20 cellular contexts compared by ENCODE assay signal in the genomic region with DNA sequence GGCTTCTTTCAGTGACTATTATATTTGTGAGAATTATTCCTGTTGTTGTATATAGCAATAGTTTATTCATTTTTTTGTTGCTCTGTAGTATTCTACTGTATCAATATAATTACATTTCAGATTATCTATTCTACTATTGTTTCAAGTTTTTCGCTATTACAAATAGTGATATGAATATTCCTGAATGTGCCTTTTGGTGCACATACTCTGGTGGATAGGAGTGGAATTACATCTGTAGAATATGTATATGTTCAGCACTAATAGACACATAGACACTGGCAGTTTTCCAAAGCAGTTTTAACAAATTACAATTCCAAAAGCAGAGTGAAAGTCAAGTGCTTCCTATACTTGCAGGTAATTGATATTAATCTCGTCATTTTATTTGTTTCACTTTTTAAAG.
A peak's percentile ranks its signal among the peaks of the same experiment; 100 is the strongest.
DNase-seq lines count a peak whose midpoint lies in the region; ATAC-seq and TF ChIP-seq lines count a peak whose summit lies in the region.
"Had no signal": no experiment of that assay in that cellular context is flagged by ENCODE, and none has a peak within 500 bp of the region (broad histone marks: within the 10 kb centered on the region; RNA-seq: fewer than 3 reads in every experiment).

No MANE protein-coding gene starts in this region.

- H3K4ac ChIP-seq in mesenchymal stem cell (ENCODE audit: low read depth in 1 of 2, low read length in 2 of 2), result no peak overlapping the region

- intact Hi-C loops in gastrocnemius medialis (cut with DNase I; ENCODE audit: low total_unique reads), result no loop called here

- WGBS in mesenchymal stem cell, result no CpG with 5 or more reads among the region's 2 CpGs

- in situ Hi-C loops in gastrocnemius medialis (cut with MboI; ENCODE audit: low sequenced_read_pairs in 4 of 4), result no loop called here

- no peak for TF ChIP-seq POLR2A in gastrocnemius medialis (IDR thresholded peaks at IDR 0.05)

- POLR2A ChIA-PET in GM10248 (lab: Yijun Ruan, JAX), result no interaction called here

- no peak overlapping the region for H3K4me2 ChIP-seq in OCI-LY1 (ENCODE audit: low read length)
- no peak overlapping the region for H3K4me2 ChIP-seq in mesenchymal stem cell (ENCODE audit: low read length, poor library complexity, severe bottlenecking)
- H3K4me2 ChIP-seq: BLaER1 treated with 17β-estradiol and CSF1 and Interleukin-3, amounts not matched to agents 10 nM and 100 nM; GM23338 had no signal

- no peak overlapping the region for H3K23ac ChIP-seq in mesenchymal stem cell (ENCODE audit: low read length in 2 of 2)

- no peak overlapping the region for H2AFZ ChIP-seq in OCI-LY1 (ENCODE audit: low read length)
- H2AFZ ChIP-seq in mesenchymal stem cell (ENCODE audit: low read depth, low read length), result no peak overlapping the region
- H2AFZ ChIP-seq: GM23338 had no signal

- H3K9me2 ChIP-seq in OCI-LY1 (ENCODE audit: low read depth, low read length), result no peaks in the 10 kb centered on the region

- no peaks in the 10 kb centered on the region for H3K79me2 ChIP-seq in OCI-LY1 (ENCODE audit: insufficient read depth, low read length)

- no peak overlapping the region for H3K4me3 ChIP-seq in OCI-LY1 (ENCODE audit: low read depth, low read length, poor library complexity, severe bottlenecking)
- no peak overlapping the region for H3K4me3 ChIP-seq in fibroblast of pulmonary artery (replicated peaks; ENCODE audit: low read depth, low read length)
- H3K4me3 ChIP-seq in mesenchymal stem cell (ENCODE audit: insufficient read depth in 1 of 2, low read depth in 1 of 2, low read length in 2 of 2), result no peak overlapping the region
- H3K4me3 ChIP-seq in gastrocnemius medialis, result no peak overlapping the region
- H3K4me3 ChIP-seq: BLaER1 treated with 17β-estradiol and CSF1 and Interleukin-3, amounts not matched to agents 10 nM and 100 nM; coronary artery; esophagus squamous epithelium; GM23338; testis had no signal

- H3K79me1 ChIP-seq in mesenchymal stem cell (replicated peaks; ENCODE audit: low read length, poor library complexity, severe bottlenecking), result no peaks in the 10 kb centered on the region

- H3K27ac ChIP-seq in OCI-LY1 (ENCODE audit: low read depth, low read length, poor library complexity, severe bottlenecking) (no peak overlapping the region), mesenchymal stem cell (ENCODE audit: low read length, poor library complexity, severe bottlenecking) (no peak overlapping the region), gastrocnemius medialis (no peak overlapping the region)
- H3K27ac ChIP-seq: BLaER1 treated with 17β-estradiol and CSF1 and Interleukin-3, amounts not matched to agents 10 nM and 100 nM; coronary artery; esophagus squamous epithelium; testis had no signal

- H4K8ac ChIP-seq in mesenchymal stem cell (ENCODE audit: low read length), result no peak overlapping the region

- H4K91ac ChIP-seq in mesenchymal stem cell (ENCODE audit: low read length), result no peak overlapping the region

- H3K36me3 ChIP-seq in OCI-LY1 (ENCODE audit: insufficient read depth, low read length) (no peaks in the 10 kb centered on the region), mesenchymal stem cell (ENCODE audit: control insufficient read depth in 1 of 2, insufficient read depth in 2 of 2, low read depth in 1 of 2, low read length in 2 of 2) (no peaks in the 10 kb centered on the region), gastrocnemius medialis (no peaks in the 10 kb centered on the region)
- H3K36me3 ChIP-seq: BLaER1 treated with 17β-estradiol and CSF1 and Interleukin-3, amounts not matched to agents 10 nM and 100 nM; esophagus squamous epithelium had no signal

- ATAC-seq in GM21529 (IDR thresholded peaks at IDR 0.05; ENCODE audit: unreplicated experiment) (peak; percentile 52), gastrocnemius medialis (no peak)
- ATAC-seq: GM23338, left lobe of liver had no signal

- no peak overlapping the region for H2AK5ac ChIP-seq in mesenchymal stem cell (ENCODE audit: low read length, severe bottlenecking)

- DNase-seq in COLO829 (ENCODE audit: low spot score) (peak; percentile 0), fibroblast of pulmonary artery (ENCODE audit: low read depth) (no peak), mesenchymal stem cell (no peak), GM10248 (ENCODE audit: extremely low spot score) (no peak), gastrocnemius medialis (no peak), T1000 (lab: John Stamatoyannopoulos, UW) (no peak)
- DNase-seq: activated CD4-positive, alpha-beta T cell treated with anti-CD3 and anti-CD28 coated beads, Interleukin-2, amount 50 U/mL, for 48 hours; amniotic stem cell; EL; esophagus squamous epithelium; KBM-7; NCI-H187; NCI-H524 treated with DMSO at 0.1 percent for 48 hours; testis had no signal

- no peaks in the 10 kb centered on the region for H4K20me1 ChIP-seq in OCI-LY1 (ENCODE audit: insufficient read depth, low read length)
- H4K20me1 ChIP-seq: BLaER1 treated with 17β-estradiol and CSF1 and Interleukin-3, amounts not matched to agents 10 nM and 100 nM had no signal

- no peak overlapping the region for H2BK15ac ChIP-seq in mesenchymal stem cell (ENCODE audit: low read depth, poor library complexity, severe bottlenecking)

- no peaks in the 10 kb centered on the region for H3K27me3 ChIP-seq in OCI-LY1 (ENCODE audit: insufficient read depth, low read length)
- H3K27me3 ChIP-seq in mesenchymal stem cell (ENCODE audit: control insufficient read depth in 1 of 2, insufficient read depth in 1 of 2, low read length in 2 of 2), result no peaks in the 10 kb centered on the region
- no peaks in the 10 kb centered on the region for H3K27me3 ChIP-seq in gastrocnemius medialis
- H3K27me3 ChIP-seq: BLaER1 treated with 17β-estradiol and CSF1 and Interleukin-3, amounts not matched to agents 10 nM and 100 nM; esophagus squamous epithelium; testis had no signal

- H3K18ac ChIP-seq in mesenchymal stem cell (ENCODE audit: low read depth in 1 of 2, low read length in 2 of 2), result no peak overlapping the region

- no peaks in the 10 kb centered on the region for H3K4me1 ChIP-seq in OCI-LY1 (ENCODE audit: insufficient read depth, low read length, severe bottlenecking)
- H3K4me1 ChIP-seq in mesenchymal stem cell (ENCODE audit: control insufficient read depth, insufficient read depth, low read depth, low read length), result no peaks in the 10 kb centered on the region
- no peaks in the 10 kb centered on the region for H3K4me1 ChIP-seq in gastrocnemius medialis
- H3K4me1 ChIP-seq: BLaER1 treated with 17β-estradiol and CSF1 and Interleukin-3, amounts not matched to agents 10 nM and 100 nM; esophagus squamous epithelium; testis had no signal

- CTCF ChIA-PET in GM10248 (lab: Yijun Ruan, JAX), result no interaction called here

- H3K14ac ChIP-seq in mesenchymal stem cell (ENCODE audit: low read length in 2 of 2), result no peak overlapping the region

- no peaks in the 10 kb centered on the region for H3K9me3 ChIP-seq in OCI-LY1 (ENCODE audit: low read length)
- peaks cover 16% of the 10 kb centered on the region for H3K9me3 ChIP-seq in mesenchymal stem cell (ENCODE audit: control insufficient read depth, low read length)
- H3K9me3 ChIP-seq in gastrocnemius medialis, result no peaks in the 10 kb centered on the region
- H3K9me3 ChIP-seq: esophagus squamous epithelium, testis had no signal

- TF ChIP-seq CTCF in OCI-LY1 (IDR thresholded peaks at IDR 0.05; ENCODE audit: low read length) (peak; percentile 24; the same call in 1 of the 2 replicates), fibroblast of pulmonary artery (IDR thresholded peaks at IDR 0.05; ENCODE audit: low read length, missing control alignments) (peak; percentile 10), GM10248 (IDR thresholded peaks at IDR 0.05; ENCODE audit: control extremely low read depth, extremely low read depth, low read depth, missing control alignments) (no peak), gastrocnemius medialis (IDR thresholded peaks at IDR 0.05 in 4 of 5, conservative IDR thresholded peaks at IDR 0.05 in 1 of 5) (no peak)

- H3K9ac ChIP-seq in OCI-LY1 (ENCODE audit: low read length) (no peak overlapping the region), mesenchymal stem cell (ENCODE audit: low read length) (no peak overlapping the region)
- H3K9ac ChIP-seq: BLaER1 treated with 17β-estradiol and CSF1 and Interleukin-3, amounts not matched to agents 10 nM and 100 nM had no signal

- no peak overlapping the region for H2BK120ac ChIP-seq in mesenchymal stem cell (ENCODE audit: low read depth, low read length)

- H2BK5ac ChIP-seq in mesenchymal stem cell (ENCODE audit: low read depth, low read length, poor library complexity, severe bottlenecking), result no peak overlapping the region

- no peak overlapping the region for H2BK12ac ChIP-seq in mesenchymal stem cell (ENCODE audit: low read length in 2 of 2)

- H3F3A ChIP-seq in OCI-LY1 (ENCODE audit: insufficient read depth, low read length), result no peaks in the 10 kb centered on the region

Comparison
In these comparisons a context has a peak if more than half of its experiments do, and no peak if none do; other contexts are left out.
1. CTCF ChIP-seq: peak in OCI-LY1 (single experiment) and fibroblast of pulmonary artery (single experiment); none in GM10248 (single experiment) and gastrocnemius medialis (0 of 5).